1 cellular context compared by ENCODE assay signal in the genomic region with DNA sequence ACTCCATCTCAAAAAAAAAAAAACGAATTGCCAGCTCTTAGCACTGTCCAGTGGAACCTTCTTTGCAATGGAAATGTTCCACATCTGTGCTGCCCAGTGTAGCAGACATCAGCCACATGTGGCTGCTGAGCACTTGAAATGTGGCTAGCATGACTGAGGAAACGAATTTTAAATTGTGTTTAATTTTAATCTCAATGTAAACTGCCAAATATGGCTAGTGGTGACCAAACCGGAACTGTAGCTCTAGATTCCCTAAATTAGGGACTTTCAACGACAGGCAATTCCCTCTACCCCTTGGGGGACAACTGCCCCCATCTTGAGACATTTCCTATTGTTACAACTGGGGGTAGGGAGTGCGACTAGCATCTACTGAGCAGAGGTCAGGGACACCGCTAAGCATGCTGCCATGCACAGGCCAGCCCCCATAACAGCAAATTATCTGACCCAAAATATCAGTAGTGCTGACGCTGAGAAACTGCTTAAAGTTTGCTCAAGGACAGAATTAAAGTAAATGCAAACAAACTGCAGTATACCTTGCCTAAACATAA.
A peak's percentile ranks its signal among the peaks of the same experiment; 100 is the strongest.
TF ChIP-seq lines count a peak whose summit lies in the region.

No MANE protein-coding gene starts in this region.

TF ChIP-seq in H1, 55 proteins besides CTCF, POLR2A, EP300 and RAD21:
- TF ChIP-seq SRF (IDR thresholded peaks at IDR 0.05; ENCODE audit: low read depth, low read length): peak; percentile 60; the same call in 1 of the 2 replicates
TF ChIP-seq in H1: peak in this region for 1; not testable (repeated sequence) for 54.
